In genomic region chr7:921581-922333, GRCh38 we compare ENCODE assay signal across 10 cellular contexts. TPM values are rescaled to one million over a fixed set of nuclear protein-coding genes. Genes with fewer than 3 reads are reported as not detected.
A peak's percentile ranks its signal among the peaks of the same experiment; 100 is the strongest.
DNase-seq lines count a peak whose midpoint lies in the region; ATAC-seq and TF ChIP-seq lines count a peak whose summit lies in the region.
"Had no signal": no experiment of that assay in that cellular context is flagged by ENCODE, and none has a peak within 500 bp of the region (broad histone marks: within the 10 kb centered on the region; RNA-seq: fewer than 3 reads in every experiment).

No MANE protein-coding gene starts in this region.

- no peak overlapping the region for H3K27ac ChIP-seq in rectal smooth muscle tissue (ENCODE audit: low read depth, low read length)
- no peak overlapping the region for H3K27ac ChIP-seq in A673 (ENCODE audit: low read depth, low read length, poor library complexity, severe bottlenecking)

- ATAC-seq in WTC11, result no peak
- no peak for ATAC-seq in HG03460 (IDR thresholded peaks at IDR 0.05; ENCODE audit: unreplicated experiment)

- H3K9ac ChIP-seq in rectal smooth muscle tissue (ENCODE audit: low read length), result no peak overlapping the region

- H3K4me1 Mint-ChIP-seq in WTC11 (no peaks in the 10 kb centered on the region), glutamatergic neuron (ENCODE audit: low read depth, unreplicated experiment) (no peaks in the 10 kb centered on the region)

- H3K27ac Mint-ChIP-seq in WTC11 (no peak overlapping the region), glutamatergic neuron (ENCODE audit: unreplicated experiment) (no peak overlapping the region)

- H3K27me3 ChIP-seq in GM06990 (replicated peaks; ENCODE audit: control insufficient read depth, insufficient read depth, low read length) (no peaks in the 10 kb centered on the region), rectal smooth muscle tissue (ENCODE audit: control insufficient read depth, insufficient read depth, low read length) (no peaks in the 10 kb centered on the region), A673 (replicated peaks; ENCODE audit: insufficient read depth, low read depth, low read length, poor library complexity) (no peaks in the 10 kb centered on the region)

- H3K27me3 Mint-ChIP-seq in WTC11 (ENCODE audit: low read depth), result no peaks in the 10 kb centered on the region
- peaks cover 5% of the 10 kb centered on the region for H3K27me3 Mint-ChIP-seq in glutamatergic neuron (ENCODE audit: unreplicated experiment)

- peak; percentile 15 for DNase-seq in GM06990 (ENCODE audit: extremely low read depth, insufficient read length)
- DNase-seq in WTC11 (ENCODE audit: low spot score), result peak; percentile 5
- DNase-seq in glutamatergic neuron, result peak; percentile 10
- no peak for DNase-seq in NCI-H146 (lab: John Stamatoyannopoulos, UW)
- no peak for DNase-seq in A673 (ENCODE audit: low spot score)
- no peak for DNase-seq in OCI-M1 (lab: John Stamatoyannopoulos, UW)
- DNase-seq: KBM-7, NCI-H524 had no signal

- POLR2A ChIA-PET in WTC11 (lab: Charles Lee) (no interaction called here), A673 (lab: Charles Lee; ENCODE audit: low non-redundant PET) (no interaction called here)

- intact Hi-C loops in A673 (cut with micrococcal nuclease; ENCODE audit: unreplicated experiment), result no loop called here

- H3K4me3 Mint-ChIP-seq in WTC11, result no peak overlapping the region
- H3K4me3 Mint-ChIP-seq in glutamatergic neuron (ENCODE audit: unreplicated experiment), result no peak overlapping the region

- H3K9me3 ChIP-seq in A673 (ENCODE audit: low read depth, low read length, poor library complexity, severe bottlenecking), result no peaks in the 10 kb centered on the region

- TF ChIP-seq CTCF in GM06990 (IDR thresholded peaks at IDR 0.05; ENCODE audit: insufficient read depth, low read length, poor library complexity, severe bottlenecking) (no peak), WTC11 (IDR thresholded peaks at IDR 0.05) (no peak), glutamatergic neuron (IDR thresholded peaks at IDR 0.05; ENCODE audit: partially characterized antibody, unreplicated experiment) (no peak), A673 (conservative IDR thresholded peaks at IDR 0.05; ENCODE audit: low read depth, low read length) (no peak)

- H3K4me3 ChIP-seq in GM06990 (replicated peaks; ENCODE audit: low read depth, low read length), result no peak overlapping the region
- H3K4me3 ChIP-seq in rectal smooth muscle tissue (ENCODE audit: low read length), result peak overlapping the region; percentile 21
- H3K4me3 ChIP-seq in A673 (ENCODE audit: low read depth, low read length, poor library complexity, severe bottlenecking), result no peak overlapping the region

- H3K9me3 Mint-ChIP-seq in WTC11 (no peaks in the 10 kb centered on the region), glutamatergic neuron (ENCODE audit: unreplicated experiment) (peaks cover 8% of the 10 kb centered on the region)

- BruUV-seq in A673 (replicated peaks; lab: Mats Ljungman, UMichigan), result no TSS peak

- H3K4me1 ChIP-seq in rectal smooth muscle tissue (ENCODE audit: control insufficient read depth, insufficient read depth, low read length) (peaks cover 6% of the 10 kb centered on the region), A673 (ENCODE audit: insufficient read depth, low read length, poor library complexity, severe bottlenecking) (peaks cover 8% of the 10 kb centered on the region)

- CTCF ChIA-PET in WTC11 (lab: Charles Lee) (no interaction called here), A673 (lab: Charles Lee) (no interaction called here)

- H3K36me3 ChIP-seq in GM06990 (ENCODE audit: control insufficient read depth, insufficient read depth, low read length) (peaks cover 1% of the 10 kb centered on the region), rectal smooth muscle tissue (ENCODE audit: control insufficient read depth, insufficient read depth, low read length) (no peaks in the 10 kb centered on the region), A673 (ENCODE audit: insufficient read depth, low read length, poor library complexity, severe bottlenecking) (no peaks in the 10 kb centered on the region)

- H3K36me3 Mint-ChIP-seq in WTC11 (no peaks in the 10 kb centered on the region), glutamatergic neuron (ENCODE audit: unreplicated experiment) (no peaks in the 10 kb centered on the region)

TF ChIP-seq in WTC11, 78 proteins besides CTCF, POLR2A, EP300 and RAD21 (continues in another document):
- no peak for TF ChIP-seq E2F4 (CRISPR knock-in tag; IDR thresholded peaks at IDR 0.05; ENCODE audit: borderline replicate concordance, low read depth)
- no peak for TF ChIP-seq E2F1 (CRISPR knock-in tag; IDR thresholded peaks at IDR 0.05)
- no peak for TF ChIP-seq ZNF416 (CRISPR knock-in tag; IDR thresholded peaks at IDR 0.05)
- no peak for TF ChIP-seq ZNF512 (CRISPR knock-in tag; IDR thresholded peaks at IDR 0.05; ENCODE audit: borderline replicate concordance)
- no peak for TF ChIP-seq ZNF396 (CRISPR knock-in tag; IDR thresholded peaks at IDR 0.05; ENCODE audit: borderline replicate concordance)
- TF ChIP-seq CBFB (CRISPR knock-in tag; IDR thresholded peaks at IDR 0.05; ENCODE audit: low read depth), result no peak
- no peak for TF ChIP-seq SMAD3 (CRISPR knock-in tag; IDR thresholded peaks at IDR 0.05; ENCODE audit: borderline replicate concordance)
- no peak for TF ChIP-seq FOXP4 (CRISPR knock-in tag; IDR thresholded peaks at IDR 0.05)
- no peak for TF ChIP-seq PRRX2 (CRISPR knock-in tag; IDR thresholded peaks at IDR 0.05)
- no peak for TF ChIP-seq ATF2 (CRISPR knock-in tag; IDR thresholded peaks at IDR 0.05; ENCODE audit: borderline replicate concordance, low read depth)
- no peak for TF ChIP-seq GTF2I (CRISPR knock-in tag; conservative IDR thresholded peaks at IDR 0.05)
- TF ChIP-seq FOXJ3 (CRISPR knock-in tag; IDR thresholded peaks at IDR 0.05; ENCODE audit: borderline replicate concordance), result no peak

RNA-seq across cellular contexts. Expression of gene ADAP1, which starts 32.7 kb away (rescaled TPM):
- total RNA-seq in WTC11 (2021) (4.3 to 7.2 TPM (median 4.5 TPM) in 3 replicates), glutamatergic neuron (ENCODE audit: unreplicated experiment) (61.1 TPM), A673 (2021) (16.4 and 18.6 TPM in 2 replicates)

RNA-seq across cellular contexts. Expression of gene GET4, which starts 45.4 kb away (rescaled TPM):
- 73.0 to 82.0 TPM (median 73.4 TPM) in 3 replicates for total RNA-seq in WTC11 (2021)
- 70.2 TPM for total RNA-seq in glutamatergic neuron (ENCODE audit: unreplicated experiment)
- total RNA-seq in A673 (2021), result 49.7 and 51.9 TPM in 2 replicates

RNA-seq across cellular contexts. Expression of gene COX19, which starts 53.6 kb away (rescaled TPM):
- total RNA-seq in WTC11 (2021) (10.2 to 13.2 TPM (median 10.4 TPM) in 3 replicates), glutamatergic neuron (ENCODE audit: unreplicated experiment) (18.4 TPM), A673 (2021) (17.6 and 18.8 TPM in 2 replicates)

Comparison
In these comparisons a context has a peak if more than half of its experiments do, and no peak if none do; other contexts are left out.
1. DNase-seq: peak in GM06990 (single experiment), WTC11 (single experiment) and glutamatergic neuron (single experiment); none in NCI-H146 (single experiment), A673 (single experiment) and OCI-M1 (single experiment).